1 cellular context compared by ENCODE assay signal in genomic region chr3:102083971-102084370, GRCh38.
TF ChIP-seq lines count a peak whose summit lies in the region.

No MANE protein-coding gene starts in this region.

TF ChIP-seq in SK-N-SH, 30 proteins besides CTCF, POLR2A, EP300 and RAD21 (continued from another document):
- no peak for TF ChIP-seq MAX (IDR thresholded peaks at IDR 0.05; ENCODE audit: low read depth)
- peak; percentile 34; the same call in 1 of the 2 replicates for TF ChIP-seq JUND (IDR thresholded peaks at IDR 0.05)
- TF ChIP-seq NFIC (IDR thresholded peaks at IDR 0.05; ENCODE audit: borderline replicate concordance) = peak; percentile 23; the same call in 1 of the 2 replicates
- TF ChIP-seq PBX3 (IDR thresholded peaks at IDR 0.05) = peak; percentile 76
- peak; percentile 33; the same call in 1 of the 2 replicates for TF ChIP-seq POLR2AphosphoS5 (IDR thresholded peaks at IDR 0.05; ENCODE audit: low read depth, low read length)
- peak; percentile 90 for TF ChIP-seq TCF12 (IDR thresholded peaks at IDR 0.05)
